1 cellular context compared by ENCODE assay signal in the genomic region with DNA sequence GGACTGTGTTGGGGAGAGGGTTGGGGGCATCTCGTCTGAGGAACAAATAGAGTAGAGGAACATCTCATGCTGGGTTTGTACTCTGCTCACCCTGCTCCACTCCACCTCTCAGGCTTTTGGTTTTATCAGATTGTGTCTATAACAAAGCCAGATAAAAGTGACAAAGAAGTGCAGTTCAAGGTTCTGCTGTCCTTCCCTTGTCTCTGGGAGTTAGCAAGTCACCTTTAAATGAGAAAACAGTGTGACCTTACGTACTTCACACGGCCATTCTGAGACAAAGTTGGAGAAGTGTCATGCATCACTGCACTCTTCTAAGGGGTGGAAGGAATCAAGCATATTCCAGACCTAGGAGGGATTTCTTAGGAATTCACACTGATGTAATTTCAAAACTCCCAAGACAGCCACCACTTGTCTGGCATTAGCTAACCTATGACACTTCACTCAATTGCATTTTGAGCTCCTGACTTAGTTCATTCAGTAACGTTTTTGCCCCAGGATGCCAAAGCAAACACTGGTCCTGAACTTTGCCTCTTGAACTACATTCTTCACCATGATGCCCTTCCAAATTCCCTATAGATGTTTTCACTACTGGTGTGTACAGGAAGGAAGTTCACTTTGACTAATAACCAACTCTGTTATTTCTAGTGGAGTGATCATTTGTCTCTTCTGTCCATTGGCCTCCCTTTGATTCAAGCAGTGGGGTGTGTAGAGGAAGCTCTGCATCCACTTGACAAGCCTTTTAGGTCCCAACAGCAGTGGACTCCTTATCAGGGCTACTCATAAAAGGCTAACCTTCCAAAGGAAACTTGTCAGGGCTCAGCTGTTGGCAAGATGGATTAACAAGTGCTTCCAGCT.
TF ChIP-seq lines count a peak whose summit lies in the region.

No MANE protein-coding gene starts in this region.

TF ChIP-seq in HCT116, 20 proteins besides CTCF, POLR2A, EP300 and RAD21 (continued from another document):
- TF ChIP-seq REST (IDR thresholded peaks at IDR 0.05; ENCODE audit: low read depth) (no peak), ZFX (IDR thresholded peaks at IDR 0.05) (no peak), TCF7L2 (IDR thresholded peaks at IDR 0.05; ENCODE audit: borderline replicate concordance, extremely low read depth, insufficient read depth, insufficient read length) (no peak), FOSL1 (IDR thresholded peaks at IDR 0.05; ENCODE audit: low read depth) (no peak), ZBTB33 (IDR thresholded peaks at IDR 0.05; ENCODE audit: extremely low read depth, insufficient replicate concordance, low read length) (no peak), SP1 (IDR thresholded peaks at IDR 0.05; ENCODE audit: low read depth) (no peak), EZH2phosphoT487 (IDR thresholded peaks at IDR 0.05; ENCODE audit: borderline replicate concordance) (no peak), POLR2AphosphoS5 (IDR thresholded peaks at IDR 0.05; ENCODE audit: low read depth, low read length) (no peak), SRF (IDR thresholded peaks at IDR 0.05; ENCODE audit: low read depth) (no peak), CBX3 (IDR thresholded peaks at IDR 0.05; ENCODE audit: low read depth) (no peak), EZH2 (IDR thresholded peaks at IDR 0.05) (no peak), YY1 (IDR thresholded peaks at IDR 0.05; ENCODE audit: extremely low read depth, insufficient replicate concordance, low read depth, low read length) (no peak), ELF1 (IDR thresholded peaks at IDR 0.05; ENCODE audit: borderline replicate concordance, low read depth) (no peak), ZNF274 (IDR thresholded peaks at IDR 0.05; ENCODE audit: low read depth, low read length) (no peak)
- TF ChIP-seq, protein P1, sequence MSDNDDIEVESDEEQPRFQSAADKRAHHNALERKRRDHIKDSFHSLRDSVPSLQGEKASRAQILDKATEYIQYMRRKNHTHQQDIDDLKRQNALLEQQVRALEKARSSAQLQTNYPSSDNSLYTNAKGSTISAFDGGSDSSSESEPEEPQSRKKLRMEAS (IDR thresholded peaks at IDR 0.05) = no peak
- TF ChIP-seq, protein P2, sequence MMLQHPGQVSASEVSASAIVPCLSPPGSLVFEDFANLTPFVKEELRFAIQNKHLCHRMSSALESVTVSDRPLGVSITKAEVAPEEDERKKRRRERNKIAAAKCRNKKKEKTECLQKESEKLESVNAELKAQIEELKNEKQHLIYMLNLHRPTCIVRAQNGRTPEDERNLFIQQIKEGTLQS (IDR thresholded peaks at IDR 0.05) = no peak
